ENCODE assay signal across 1 cellular context in the genomic region with DNA sequence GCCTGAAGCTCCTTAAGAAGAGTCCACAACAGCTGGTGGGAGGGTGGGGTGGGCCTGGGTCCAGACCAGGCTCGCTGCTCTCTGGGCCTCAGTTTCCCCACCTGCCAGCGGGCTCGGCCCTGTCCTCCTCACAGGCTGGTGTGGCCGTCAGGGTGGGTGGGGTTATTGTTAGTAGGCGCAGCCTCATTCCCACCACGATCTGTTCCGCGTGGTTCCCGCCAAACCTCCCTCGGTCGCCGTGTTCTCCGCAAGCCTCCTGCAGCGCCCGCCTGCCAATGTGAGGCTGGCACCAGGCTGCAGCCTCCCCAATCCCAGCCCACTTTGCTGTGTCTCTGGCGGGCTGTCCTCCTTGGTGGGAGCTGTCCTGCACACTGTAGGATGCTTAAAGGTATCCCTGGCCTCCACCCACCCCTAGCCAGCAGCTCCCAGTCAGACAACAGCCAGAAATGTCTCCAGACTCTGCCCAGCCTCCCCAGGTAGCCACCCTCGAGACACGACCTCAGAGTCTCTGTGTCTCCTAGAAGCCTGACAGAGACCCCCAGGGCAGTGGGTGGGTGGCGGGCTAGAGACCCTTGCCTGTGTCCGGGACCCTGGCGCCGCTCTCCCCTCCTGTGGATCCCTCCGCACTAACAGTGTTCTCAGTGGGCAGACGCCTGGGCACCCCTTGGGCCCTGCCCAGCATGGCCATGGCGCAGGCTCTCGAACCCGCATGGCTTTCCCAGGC.
TF ChIP-seq lines count a peak whose summit lies in the region.

No MANE protein-coding gene starts in this region.

TF ChIP-seq in HepG2, 621 proteins besides CTCF, POLR2A, EP300 and RAD21 (continued from another document and continues in another):
- TF ChIP-seq, protein P1, sequence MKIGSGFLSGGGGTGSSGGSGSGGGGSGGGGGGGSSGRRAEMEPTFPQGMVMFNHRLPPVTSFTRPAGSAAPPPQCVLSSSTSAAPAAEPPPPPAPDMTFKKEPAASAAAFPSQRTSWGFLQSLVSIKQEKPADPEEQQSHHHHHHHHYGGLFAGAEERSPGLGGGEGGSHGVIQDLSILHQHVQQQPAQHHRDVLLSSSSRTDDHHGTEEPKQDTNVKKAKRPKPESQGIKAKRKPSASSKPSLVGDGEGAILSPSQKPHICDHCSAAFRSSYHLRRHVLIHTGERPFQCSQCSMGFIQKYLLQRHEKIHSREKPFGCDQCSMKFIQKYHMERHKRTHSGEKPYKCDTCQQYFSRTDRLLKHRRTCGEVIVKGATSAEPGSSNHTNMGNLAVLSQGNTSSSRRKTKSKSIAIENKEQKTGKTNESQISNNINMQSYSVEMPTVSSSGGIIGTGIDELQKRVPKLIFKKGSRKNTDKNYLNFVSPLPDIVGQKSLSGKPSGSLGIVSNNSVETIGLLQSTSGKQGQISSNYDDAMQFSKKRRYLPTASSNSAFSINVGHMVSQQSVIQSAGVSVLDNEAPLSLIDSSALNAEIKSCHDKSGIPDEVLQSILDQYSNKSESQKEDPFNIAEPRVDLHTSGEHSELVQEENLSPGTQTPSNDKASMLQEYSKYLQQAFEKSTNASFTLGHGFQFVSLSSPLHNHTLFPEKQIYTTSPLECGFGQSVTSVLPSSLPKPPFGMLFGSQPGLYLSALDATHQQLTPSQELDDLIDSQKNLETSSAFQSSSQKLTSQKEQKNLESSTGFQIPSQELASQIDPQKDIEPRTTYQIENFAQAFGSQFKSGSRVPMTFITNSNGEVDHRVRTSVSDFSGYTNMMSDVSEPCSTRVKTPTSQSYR (CRISPR knock-in tag; IDR thresholded peaks at IDR 0.05; ENCODE audit: borderline replicate concordance) = no peak
- TF ChIP-seq, protein P2, sequence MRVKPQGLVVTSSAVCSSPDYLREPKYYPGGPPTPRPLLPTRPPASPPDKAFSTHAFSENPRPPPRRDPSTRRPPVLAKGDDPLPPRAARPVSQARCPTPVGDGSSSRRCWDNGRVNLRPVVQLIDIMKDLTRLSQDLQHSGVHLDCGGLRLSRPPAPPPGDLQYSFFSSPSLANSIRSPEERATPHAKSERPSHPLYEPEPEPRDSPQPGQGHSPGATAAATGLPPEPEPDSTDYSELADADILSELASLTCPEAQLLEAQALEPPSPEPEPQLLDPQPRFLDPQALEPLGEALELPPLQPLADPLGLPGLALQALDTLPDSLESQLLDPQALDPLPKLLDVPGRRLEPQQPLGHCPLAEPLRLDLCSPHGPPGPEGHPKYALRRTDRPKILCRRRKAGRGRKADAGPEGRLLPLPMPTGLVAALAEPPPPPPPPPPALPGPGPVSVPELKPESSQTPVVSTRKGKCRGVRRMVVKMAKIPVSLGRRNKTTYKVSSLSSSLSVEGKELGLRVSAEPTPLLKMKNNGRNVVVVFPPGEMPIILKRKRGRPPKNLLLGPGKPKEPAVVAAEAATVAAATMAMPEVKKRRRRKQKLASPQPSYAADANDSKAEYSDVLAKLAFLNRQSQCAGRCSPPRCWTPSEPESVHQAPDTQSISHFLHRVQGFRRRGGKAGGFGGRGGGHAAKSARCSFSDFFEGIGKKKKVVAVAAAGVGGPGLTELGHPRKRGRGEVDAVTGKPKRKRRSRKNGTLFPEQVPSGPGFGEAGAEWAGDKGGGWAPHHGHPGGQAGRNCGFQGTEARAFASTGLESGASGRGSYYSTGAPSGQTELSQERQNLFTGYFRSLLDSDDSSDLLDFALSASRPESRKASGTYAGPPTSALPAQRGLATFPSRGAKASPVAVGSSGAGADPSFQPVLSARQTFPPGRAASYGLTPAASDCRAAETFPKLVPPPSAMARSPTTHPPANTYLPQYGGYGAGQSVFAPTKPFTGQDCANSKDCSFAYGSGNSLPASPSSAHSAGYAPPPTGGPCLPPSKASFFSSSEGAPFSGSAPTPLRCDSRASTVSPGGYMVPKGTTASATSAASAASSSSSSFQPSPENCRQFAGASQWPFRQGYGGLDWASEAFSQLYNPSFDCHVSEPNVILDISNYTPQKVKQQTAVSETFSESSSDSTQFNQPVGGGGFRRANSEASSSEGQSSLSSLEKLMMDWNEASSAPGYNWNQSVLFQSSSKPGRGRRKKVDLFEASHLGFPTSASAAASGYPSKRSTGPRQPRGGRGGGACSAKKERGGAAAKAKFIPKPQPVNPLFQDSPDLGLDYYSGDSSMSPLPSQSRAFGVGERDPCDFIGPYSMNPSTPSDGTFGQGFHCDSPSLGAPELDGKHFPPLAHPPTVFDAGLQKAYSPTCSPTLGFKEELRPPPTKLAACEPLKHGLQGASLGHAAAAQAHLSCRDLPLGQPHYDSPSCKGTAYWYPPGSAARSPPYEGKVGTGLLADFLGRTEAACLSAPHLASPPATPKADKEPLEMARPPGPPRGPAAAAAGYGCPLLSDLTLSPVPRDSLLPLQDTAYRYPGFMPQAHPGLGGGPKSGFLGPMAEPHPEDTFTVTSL (CRISPR knock-in tag; IDR thresholded peaks at IDR 0.05; ENCODE audit: borderline replicate concordance) = no peak
- TF ChIP-seq, protein P3, sequence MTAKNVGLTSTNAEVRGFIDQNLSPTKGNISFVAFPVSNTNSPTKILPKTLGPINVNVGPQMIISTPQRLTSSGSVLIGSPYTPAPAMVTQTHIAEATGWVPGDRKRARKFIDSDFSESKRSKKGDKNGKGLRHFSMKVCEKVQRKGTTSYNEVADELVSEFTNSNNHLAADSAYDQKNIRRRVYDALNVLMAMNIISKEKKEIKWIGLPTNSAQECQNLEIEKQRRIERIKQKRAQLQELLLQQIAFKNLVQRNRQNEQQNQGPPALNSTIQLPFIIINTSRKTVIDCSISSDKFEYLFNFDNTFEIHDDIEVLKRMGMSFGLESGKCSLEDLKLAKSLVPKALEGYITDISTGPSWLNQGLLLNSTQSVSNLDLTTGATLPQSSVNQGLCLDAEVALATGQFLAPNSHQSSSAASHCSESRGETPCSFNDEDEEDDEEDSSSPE (CRISPR knock-in tag; IDR thresholded peaks at IDR 0.05) = no peak
- no peak for TF ChIP-seq HOXA3 (CRISPR knock-in tag; IDR thresholded peaks at IDR 0.05)
- TF ChIP-seq, protein P4, sequence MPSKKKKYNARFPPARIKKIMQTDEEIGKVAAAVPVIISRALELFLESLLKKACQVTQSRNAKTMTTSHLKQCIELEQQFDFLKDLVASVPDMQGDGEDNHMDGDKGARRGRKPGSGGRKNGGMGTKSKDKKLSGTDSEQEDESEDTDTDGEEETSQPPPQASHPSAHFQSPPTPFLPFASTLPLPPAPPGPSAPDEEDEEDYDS (CRISPR knock-in tag; IDR thresholded peaks at IDR 0.05) = no peak
- no peak; the same call in 1 of the 2 replicates for TF ChIP-seq POLR2G (IDR thresholded peaks at IDR 0.05; ENCODE audit: low read depth, low read length)
- no peak for TF ChIP-seq XBP1 (CRISPR knock-in tag; IDR thresholded peaks at IDR 0.05)
- TF ChIP-seq, protein P5, sequence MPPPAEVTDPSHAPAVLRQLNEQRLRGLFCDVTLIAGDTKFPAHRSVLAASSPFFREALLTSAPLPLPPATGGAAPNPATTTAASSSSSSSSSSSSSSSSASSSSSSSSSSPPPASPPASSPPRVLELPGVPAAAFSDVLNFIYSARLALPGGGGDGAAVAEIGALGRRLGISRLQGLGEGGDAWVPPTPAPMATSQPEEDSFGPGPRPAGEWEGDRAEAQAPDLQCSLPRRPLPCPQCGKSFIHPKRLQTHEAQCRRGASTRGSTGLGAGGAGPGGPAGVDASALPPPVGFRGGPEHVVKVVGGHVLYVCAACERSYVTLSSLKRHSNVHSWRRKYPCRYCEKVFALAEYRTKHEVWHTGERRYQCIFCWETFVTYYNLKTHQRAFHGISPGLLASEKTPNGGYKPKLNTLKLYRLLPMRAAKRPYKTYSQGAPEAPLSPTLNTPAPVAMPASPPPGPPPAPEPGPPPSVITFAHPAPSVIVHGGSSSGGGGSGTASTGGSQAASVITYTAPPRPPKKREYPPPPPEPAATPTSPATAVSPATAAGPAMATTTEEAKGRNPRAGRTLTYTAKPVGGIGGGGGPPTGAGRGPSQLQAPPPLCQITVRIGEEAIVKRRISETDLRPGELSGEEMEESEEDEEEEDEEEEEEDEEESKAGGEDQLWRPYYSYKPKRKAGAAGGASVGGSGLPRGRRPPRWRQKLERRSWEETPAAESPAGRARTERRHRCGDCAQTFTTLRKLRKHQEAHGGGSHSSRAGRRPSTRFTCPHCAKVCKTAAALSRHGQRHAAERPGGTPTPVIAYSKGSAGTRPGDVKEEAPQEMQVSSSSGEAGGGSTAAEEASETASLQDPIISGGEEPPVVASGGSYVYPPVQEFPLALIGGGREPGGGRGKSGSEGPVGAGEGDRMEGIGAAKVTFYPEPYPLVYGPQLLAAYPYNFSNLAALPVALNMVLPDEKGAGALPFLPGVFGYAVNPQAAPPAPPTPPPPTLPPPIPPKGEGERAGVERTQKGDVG (CRISPR knock-in tag; IDR thresholded peaks at IDR 0.05; ENCODE audit: borderline replicate concordance) = peak; percentile 9; the same call in 1 of the 2 replicates
- TF ChIP-seq SNAI1 (CRISPR knock-in tag; IDR thresholded peaks at IDR 0.05; ENCODE audit: borderline replicate concordance) = no peak
- TF ChIP-seq ZNF768 (CRISPR knock-in tag; IDR thresholded peaks at IDR 0.05) = no peak
- TF ChIP-seq FOSL2 (CRISPR knock-in tag; IDR thresholded peaks at IDR 0.05) = no peak
- TF ChIP-seq ZNF468 (CRISPR knock-in tag; IDR thresholded peaks at IDR 0.05) = 0 out of 2 replicates have a peak, but pooled peaks have one; percentile 31
- peak; percentile 85 for TF ChIP-seq ZNF883 (CRISPR knock-in tag; IDR thresholded peaks at IDR 0.05; ENCODE audit: not compliant biosample characterization)
- TF ChIP-seq, protein P6, sequence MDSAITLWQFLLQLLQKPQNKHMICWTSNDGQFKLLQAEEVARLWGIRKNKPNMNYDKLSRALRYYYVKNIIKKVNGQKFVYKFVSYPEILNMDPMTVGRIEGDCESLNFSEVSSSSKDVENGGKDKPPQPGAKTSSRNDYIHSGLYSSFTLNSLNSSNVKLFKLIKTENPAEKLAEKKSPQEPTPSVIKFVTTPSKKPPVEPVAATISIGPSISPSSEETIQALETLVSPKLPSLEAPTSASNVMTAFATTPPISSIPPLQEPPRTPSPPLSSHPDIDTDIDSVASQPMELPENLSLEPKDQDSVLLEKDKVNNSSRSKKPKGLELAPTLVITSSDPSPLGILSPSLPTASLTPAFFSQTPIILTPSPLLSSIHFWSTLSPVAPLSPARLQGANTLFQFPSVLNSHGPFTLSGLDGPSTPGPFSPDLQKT (CRISPR knock-in tag; IDR thresholded peaks at IDR 0.05; ENCODE audit: borderline replicate concordance) = no peak
- no peak for TF ChIP-seq KLF11 (CRISPR knock-in tag; IDR thresholded peaks at IDR 0.05)
- TF ChIP-seq, protein P7, sequence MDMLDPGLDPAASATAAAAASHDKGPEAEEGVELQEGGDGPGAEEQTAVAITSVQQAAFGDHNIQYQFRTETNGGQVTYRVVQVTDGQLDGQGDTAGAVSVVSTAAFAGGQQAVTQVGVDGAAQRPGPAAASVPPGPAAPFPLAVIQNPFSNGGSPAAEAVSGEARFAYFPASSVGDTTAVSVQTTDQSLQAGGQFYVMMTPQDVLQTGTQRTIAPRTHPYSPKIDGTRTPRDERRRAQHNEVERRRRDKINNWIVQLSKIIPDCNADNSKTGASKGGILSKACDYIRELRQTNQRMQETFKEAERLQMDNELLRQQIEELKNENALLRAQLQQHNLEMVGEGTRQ (IDR thresholded peaks at IDR 0.05; ENCODE audit: low read depth, low read length) = no peak
- TF ChIP-seq, protein P7 (CRISPR knock-in tag; IDR thresholded peaks at IDR 0.05; ENCODE audit: borderline replicate concordance) = no peak
- TF ChIP-seq GPN1 (CRISPR knock-in tag; IDR thresholded peaks at IDR 0.05; ENCODE audit: borderline replicate concordance) = no peak
- TF ChIP-seq, protein P8, sequence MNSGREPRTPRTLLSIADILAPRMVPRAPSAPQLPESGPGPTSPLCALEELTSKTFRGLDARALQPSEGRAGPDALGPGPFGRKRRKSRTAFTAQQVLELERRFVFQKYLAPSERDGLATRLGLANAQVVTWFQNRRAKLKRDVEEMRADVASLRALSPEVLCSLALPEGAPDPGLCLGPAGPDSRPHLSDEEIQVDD (CRISPR knock-in tag; IDR thresholded peaks at IDR 0.05; ENCODE audit: borderline replicate concordance) = no peak
- no peak for TF ChIP-seq MYNN (CRISPR knock-in tag; IDR thresholded peaks at IDR 0.05; ENCODE audit: low read depth)
- TF ChIP-seq, protein P9, sequence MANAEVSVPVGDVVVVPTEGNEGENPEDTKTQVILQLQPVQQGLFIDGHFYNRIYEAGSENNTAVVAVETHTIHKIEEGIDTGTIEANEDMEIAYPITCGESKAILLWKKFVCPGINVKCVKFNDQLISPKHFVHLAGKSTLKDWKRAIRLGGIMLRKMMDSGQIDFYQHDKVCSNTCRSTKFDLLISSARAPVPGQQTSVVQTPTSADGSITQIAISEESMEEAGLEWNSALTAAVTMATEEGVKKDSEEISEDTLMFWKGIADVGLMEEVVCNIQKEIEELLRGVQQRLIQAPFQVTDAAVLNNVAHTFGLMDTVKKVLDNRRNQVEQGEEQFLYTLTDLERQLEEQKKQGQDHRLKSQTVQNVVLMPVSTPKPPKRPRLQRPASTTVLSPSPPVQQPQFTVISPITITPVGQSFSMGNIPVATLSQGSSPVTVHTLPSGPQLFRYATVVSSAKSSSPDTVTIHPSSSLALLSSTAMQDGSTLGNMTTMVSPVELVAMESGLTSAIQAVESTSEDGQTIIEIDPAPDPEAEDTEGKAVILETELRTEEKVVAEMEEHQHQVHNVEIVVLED (CRISPR knock-in tag; IDR thresholded peaks at IDR 0.05; ENCODE audit: borderline replicate concordance) = no peak
- no peak for TF ChIP-seq THAP11 (CRISPR knock-in tag; IDR thresholded peaks at IDR 0.05)
- no peak for TF ChIP-seq NCOA5 (CRISPR knock-in tag; IDR thresholded peaks at IDR 0.05)
- TF ChIP-seq ZNF749 (CRISPR knock-in tag; IDR thresholded peaks at IDR 0.05; ENCODE audit: borderline replicate concordance) = 0 out of 2 replicates have a peak, but pooled peaks have one; percentile 16
- TF ChIP-seq ZFX (CRISPR knock-in tag; IDR thresholded peaks at IDR 0.05; ENCODE audit: low read depth) = 0 out of 2 replicates have a peak, but pooled peaks have one; percentile 13
- TF ChIP-seq EZH2 (conservative IDR thresholded peaks at IDR 0.05; ENCODE audit: low read depth, low read length) = no peak
- TF ChIP-seq, protein P10, sequence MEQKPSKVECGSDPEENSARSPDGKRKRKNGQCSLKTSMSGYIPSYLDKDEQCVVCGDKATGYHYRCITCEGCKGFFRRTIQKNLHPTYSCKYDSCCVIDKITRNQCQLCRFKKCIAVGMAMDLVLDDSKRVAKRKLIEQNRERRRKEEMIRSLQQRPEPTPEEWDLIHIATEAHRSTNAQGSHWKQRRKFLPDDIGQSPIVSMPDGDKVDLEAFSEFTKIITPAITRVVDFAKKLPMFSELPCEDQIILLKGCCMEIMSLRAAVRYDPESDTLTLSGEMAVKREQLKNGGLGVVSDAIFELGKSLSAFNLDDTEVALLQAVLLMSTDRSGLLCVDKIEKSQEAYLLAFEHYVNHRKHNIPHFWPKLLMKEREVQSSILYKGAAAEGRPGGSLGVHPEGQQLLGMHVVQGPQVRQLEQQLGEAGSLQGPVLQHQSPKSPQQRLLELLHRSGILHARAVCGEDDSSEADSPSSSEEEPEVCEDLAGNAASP (CRISPR knock-in tag; IDR thresholded peaks at IDR 0.05; ENCODE audit: borderline replicate concordance) = no peak
- 0 out of 2 replicates have a peak, but pooled peaks have one; percentile 43 for TF ChIP-seq ZNF776 (CRISPR knock-in tag; IDR thresholded peaks at IDR 0.05)
- TF ChIP-seq ZFP90 (CRISPR knock-in tag; IDR thresholded peaks at IDR 0.05; ENCODE audit: borderline replicate concordance) = no peak
